In genomic region chr6:24908555-24908954, GRCh38 we compare ENCODE assay signal across 1 cellular context.
TF ChIP-seq lines count a peak whose summit lies in the region.

No MANE protein-coding gene starts in this region.

TF ChIP-seq in GM12878, 131 proteins besides CTCF, POLR2A, EP300 and RAD21 (continued from another document):
- no peak for TF ChIP-seq NKRF (conservative IDR thresholded peaks at IDR 0.05)
- TF ChIP-seq STAT3 (IDR thresholded peaks at IDR 0.05; ENCODE audit: low read depth, low read length): no peak
- no peak for TF ChIP-seq JUNB (IDR thresholded peaks at IDR 0.05)
- TF ChIP-seq SMARCA5 (IDR thresholded peaks at IDR 0.05): no peak
- TF ChIP-seq RCOR1 (conservative IDR thresholded peaks at IDR 0.05; ENCODE audit: low read depth, low read length): no peak
- no peak for TF ChIP-seq EED (IDR thresholded peaks at IDR 0.05; ENCODE audit: low read depth)
- no peak for TF ChIP-seq MEF2B (IDR thresholded peaks at IDR 0.05; ENCODE audit: partially characterized antibody, poor library complexity, severe bottlenecking)
- no peak for TF ChIP-seq SRF (IDR thresholded peaks at IDR 0.05; ENCODE audit: low read depth in 2 of 2, low read length in 2 of 2)
- no peak for TF ChIP-seq ZNF207 (IDR thresholded peaks at IDR 0.05; ENCODE audit: borderline replicate concordance)
- TF ChIP-seq ZNF622 (IDR thresholded peaks at IDR 0.05): no peak
- TF ChIP-seq ZNF24 (IDR thresholded peaks at IDR 0.05): no peak
- TF ChIP-seq HDAC2 (IDR thresholded peaks at IDR 0.05): no peak
- no peak for TF ChIP-seq NBN (IDR thresholded peaks at IDR 0.05)
- TF ChIP-seq IKZF2 (IDR thresholded peaks at IDR 0.05): no peak
- TF ChIP-seq EZH2 (IDR thresholded peaks at IDR 0.05; ENCODE audit: borderline replicate concordance, control insufficient read depth, low read depth, low read length): no peak
TF ChIP-seq in GM12878: peak in this region for 0.
